21 cellular contexts compared by ENCODE assay signal in the genomic region with DNA sequence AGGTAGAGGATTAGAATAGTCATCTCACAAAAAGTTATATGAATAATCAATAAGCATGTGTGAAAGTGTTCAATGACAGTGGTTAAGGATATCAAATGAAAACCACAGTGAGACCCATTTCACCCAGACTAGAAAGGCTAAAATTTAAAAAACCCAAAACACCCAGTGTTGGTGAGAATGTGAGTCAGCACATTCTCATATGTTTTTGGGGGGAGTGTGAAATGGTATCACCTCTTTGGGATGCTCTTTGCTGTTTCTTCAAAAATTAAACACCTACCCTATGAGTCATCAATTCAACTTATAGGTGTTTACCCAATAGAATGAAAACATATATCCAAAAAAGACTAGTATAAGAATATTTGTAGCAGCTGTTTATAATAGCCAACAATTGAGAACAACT.
DNase-seq lines count a peak whose midpoint lies in the region; ATAC-seq, FAIRE-seq and TF ChIP-seq lines count a peak whose summit lies in the region.
"Had no signal": no experiment of that assay in that cellular context is flagged by ENCODE, and none has a peak within 500 bp of the region (broad histone marks: within the 10 kb centered on the region; RNA-seq: fewer than 3 reads in every experiment).

No MANE protein-coding gene starts in this region.

- peaks cover 15% of the 10 kb centered on the region for H3K79me2 ChIP-seq in PC-3 (ENCODE audit: low read length)

- DNase-seq in activated CD4-positive, alpha-beta T cell treated with anti-CD3 and anti-CD28 coated beads for 36 hours = no peak
- no peak for DNase-seq in activated CD4-positive, alpha-beta T cell treated with anti-CD3 and anti-CD28 coated beads, Interleukin-2, amount 50 U/mL, for 1 hour
- DNase-seq in GM06990 (ENCODE audit: extremely low read depth, insufficient read length) = peak; percentile 24
- DNase-seq in bronchial epithelial cell (ENCODE audit: low read depth) = peak; percentile 38
- no peak for DNase-seq in natural killer cell
- no peak for DNase-seq in SK-N-DZ (ENCODE audit: low spot score)
- no peak for DNase-seq in suprapubic skin (ENCODE audit: low spot score in 2 of 2)
- no peak for DNase-seq in PC-3
- DNase-seq: 8988T, DMS79 treated with DMSO at 0.1 percent for 48 hours, GOT3, KBM-7, NCI-H1436, NCI-H2029, NCI-H2171 treated with DMSO at 0.1 percent for 48 hours, NCI-H446 treated with DMSO at 0.1 percent for 48 hours, NCI-H748 treated with DMSO at 0.1 percent for 48 hours, OCI-M1 had no signal

- H3K9me2 ChIP-seq in PC-3 (replicated peaks; ENCODE audit: low read length) = no peaks in the 10 kb centered on the region

- intact Hi-C loops in activated CD4-positive, alpha-beta T cell treated with anti-CD3 and anti-CD28 coated beads for 36 hours (cut with DNase I, micrococcal nuclease) = loop anchor here in 1 of 2 experiments (1.0 kb wide), 1 partner anchor 8 kb away; no protein-coding TSS in a partner anchor
- intact Hi-C loops in natural killer cell (cut with micrococcal nuclease) (no loop called here), PC-3 (cut with micrococcal nuclease) (no loop called here)

- H3K4me3 ChIP-seq in GM06990 (replicated peaks; ENCODE audit: low read depth, low read length) (no peak overlapping the region), bronchial epithelial cell (ENCODE audit: low read depth, low read length) (no peak overlapping the region), suprapubic skin (no peak overlapping the region), PC-3 (ENCODE audit: low read length) (no peak overlapping the region)
- H3K4me3 ChIP-seq: BLaER1 treated with 17β-estradiol and CSF1 and Interleukin-3, amounts not matched to agents 10 nM and 100 nM had no signal

- no peak overlapping the region for H3K4me2 ChIP-seq in PC-3 (ENCODE audit: low read length)
- H3K4me2 ChIP-seq: BLaER1 treated with 17β-estradiol and CSF1 and Interleukin-3, amounts not matched to agents 10 nM and 100 nM had no signal

- H3K36me3 Mint-ChIP-seq in activated CD4-positive, alpha-beta T cell treated with anti-CD3 and anti-CD28 coated beads for 36 hours (ENCODE audit: low read depth) = peaks cover 1% of the 10 kb centered on the region
- H3K36me3 Mint-ChIP-seq in natural killer cell = no peaks in the 10 kb centered on the region

- no peak for FAIRE-seq in bronchial epithelial cell (lab: Jason Lieb, UNC)
- FAIRE-seq: GM12891 had no signal

- no peak for TF ChIP-seq EP300 in suprapubic skin (IDR thresholded peaks at IDR 0.05)

- H3F3A ChIP-seq in PC-3 (ENCODE audit: low read length, unreplicated experiment) = peaks cover 5% of the 10 kb centered on the region

- H3K27ac ChIP-seq in suprapubic skin (no peak overlapping the region), PC-3 (ENCODE audit: low read length) (no peak overlapping the region)
- H3K27ac ChIP-seq: BLaER1 treated with 17β-estradiol and CSF1 and Interleukin-3, amounts not matched to agents 10 nM and 100 nM; RWPE1 had no signal

- H3K36me3 ChIP-seq in GM06990 (ENCODE audit: control insufficient read depth, insufficient read depth, low read length) = no peaks in the 10 kb centered on the region
- no peaks in the 10 kb centered on the region for H3K36me3 ChIP-seq in bronchial epithelial cell (ENCODE audit: control insufficient read depth, insufficient read depth, low read length)
- H3K36me3 ChIP-seq in suprapubic skin = no peaks in the 10 kb centered on the region
- H3K36me3 ChIP-seq in PC-3 (ENCODE audit: low read depth, low read length) = peaks cover 9% of the 10 kb centered on the region; the same call in 1 of the 2 replicates

- H3K4me3 Mint-ChIP-seq in activated CD4-positive, alpha-beta T cell treated with anti-CD3 and anti-CD28 coated beads for 36 hours = no peak overlapping the region
- no peak overlapping the region for H3K4me3 Mint-ChIP-seq in natural killer cell

- TF ChIP-seq CTCF in GM06990 (IDR thresholded peaks at IDR 0.05; ENCODE audit: insufficient read depth, low read length, poor library complexity, severe bottlenecking) (no peak), bronchial epithelial cell (IDR thresholded peaks at IDR 0.05; ENCODE audit: insufficient read depth, low read length, severe bottlenecking) (no peak), natural killer cell (IDR thresholded peaks at IDR 0.05) (no peak), suprapubic skin (IDR thresholded peaks at IDR 0.05) (no peak), PC-3 (conservative IDR thresholded peaks at IDR 0.05; ENCODE audit: low read depth, low read length) (no peak)

- peaks cover 14% of the 10 kb centered on the region for H3K27me3 Mint-ChIP-seq in activated CD4-positive, alpha-beta T cell treated with anti-CD3 and anti-CD28 coated beads for 36 hours
- no peaks in the 10 kb centered on the region for H3K27me3 Mint-ChIP-seq in natural killer cell (ENCODE audit: low read depth in 2 of 2)

- H3K27ac Mint-ChIP-seq in activated CD4-positive, alpha-beta T cell treated with anti-CD3 and anti-CD28 coated beads for 36 hours = no peak overlapping the region
- H3K27ac Mint-ChIP-seq in natural killer cell = peak overlapping the region; percentile 50 to 79

- no peak for TF ChIP-seq POLR2A in suprapubic skin (IDR thresholded peaks at IDR 0.05)

- no peaks in the 10 kb centered on the region for H3K4me1 ChIP-seq in suprapubic skin
- H3K4me1 ChIP-seq in PC-3 (ENCODE audit: insufficient read depth, low read length) = peaks cover 33% of the 10 kb centered on the region

- CTCF ChIA-PET in activated CD4-positive, alpha-beta T cell treated with anti-CD3 and anti-CD28 coated beads for 36 hours (lab: Charles Lee) = interaction anchor here (1.0 kb wide), 1 partner anchor 13 kb away, joined by 4 read pairs; no protein-coding TSS in a partner anchor
- CTCF ChIA-PET in PC-3 (lab: Charles Lee) = no interaction called here

- H3K9me3 ChIP-seq in suprapubic skin (no peaks in the 10 kb centered on the region), PC-3 (ENCODE audit: low read length) (no peaks in the 10 kb centered on the region)

- no peak overlapping the region for H3K9ac ChIP-seq in PC-3 (ENCODE audit: low read length)
- H3K9ac ChIP-seq: BLaER1 treated with 17β-estradiol and CSF1 and Interleukin-3, amounts not matched to agents 10 nM and 100 nM had no signal

- peak; percentile 42 for ATAC-seq in activated CD4-positive, alpha-beta T cell treated with anti-CD3 and anti-CD28 coated beads for 36 hours
- peak; percentile 38 to 48 (median 39) for ATAC-seq in natural killer cell
- no peak for ATAC-seq in PC-3

- H3K4me1 Mint-ChIP-seq in activated CD4-positive, alpha-beta T cell treated with anti-CD3 and anti-CD28 coated beads for 36 hours = peaks cover 27% of the 10 kb centered on the region
- peaks cover 29 to 37% of the 10 kb centered on the region in 2 donors for H3K4me1 Mint-ChIP-seq in natural killer cell

- H3K9me3 Mint-ChIP-seq in activated CD4-positive, alpha-beta T cell treated with anti-CD3 and anti-CD28 coated beads for 36 hours (ENCODE audit: low read depth) = peaks cover 2% of the 10 kb centered on the region
- peaks cover 3 to 6% of the 10 kb centered on the region in 2 donors for H3K9me3 Mint-ChIP-seq in natural killer cell

- H3K27me3 ChIP-seq in GM06990 (replicated peaks; ENCODE audit: control insufficient read depth, insufficient read depth, low read length) = no peaks in the 10 kb centered on the region
- no peaks in the 10 kb centered on the region for H3K27me3 ChIP-seq in bronchial epithelial cell (ENCODE audit: control insufficient read depth, insufficient read depth, low read length)
- H3K27me3 ChIP-seq in suprapubic skin = no peaks in the 10 kb centered on the region
- H3K27me3 ChIP-seq in PC-3 (ENCODE audit: low read length) = no peaks in the 10 kb centered on the region
- H3K27me3 ChIP-seq: BLaER1 treated with 17β-estradiol and CSF1 and Interleukin-3, amounts not matched to agents 10 nM and 100 nM had no signal

- BruUV-seq in PC-3 (replicated peaks; lab: Mats Ljungman, UMichigan) = no TSS peak

- H2AFZ ChIP-seq in PC-3 (ENCODE audit: low read length) = no peak overlapping the region

- POLR2A ChIA-PET in activated CD4-positive, alpha-beta T cell treated with anti-CD3 and anti-CD28 coated beads for 36 hours (lab: Charles Lee) = no interaction called here
- POLR2A ChIA-PET in PC-3 (lab: Charles Lee; ENCODE audit: unreplicated experiment) = no interaction called here

- no peaks in the 10 kb centered on the region for H4K20me1 ChIP-seq in PC-3 (ENCODE audit: low read length)
- H4K20me1 ChIP-seq: BLaER1 treated with 17β-estradiol and CSF1 and Interleukin-3, amounts not matched to agents 10 nM and 100 nM had no signal

Comparison
In these comparisons a context has a peak if more than half of its experiments do, and no peak if none do; other contexts are left out.
1. DNase-seq: peak in GM06990 (single experiment) and bronchial epithelial cell (single experiment); none in activated CD4-positive, alpha-beta T cell treated with anti-CD3 and anti-CD28 coated beads for 36 hours (single experiment), activated CD4-positive, alpha-beta T cell treated with anti-CD3 and anti-CD28 coated beads, Interleukin-2, amount 50 U/mL, for 1 hour (single experiment), natural killer cell (single experiment), SK-N-DZ (single experiment), suprapubic skin (0 of 2) and PC-3 (single experiment).